In the genomic region with DNA sequence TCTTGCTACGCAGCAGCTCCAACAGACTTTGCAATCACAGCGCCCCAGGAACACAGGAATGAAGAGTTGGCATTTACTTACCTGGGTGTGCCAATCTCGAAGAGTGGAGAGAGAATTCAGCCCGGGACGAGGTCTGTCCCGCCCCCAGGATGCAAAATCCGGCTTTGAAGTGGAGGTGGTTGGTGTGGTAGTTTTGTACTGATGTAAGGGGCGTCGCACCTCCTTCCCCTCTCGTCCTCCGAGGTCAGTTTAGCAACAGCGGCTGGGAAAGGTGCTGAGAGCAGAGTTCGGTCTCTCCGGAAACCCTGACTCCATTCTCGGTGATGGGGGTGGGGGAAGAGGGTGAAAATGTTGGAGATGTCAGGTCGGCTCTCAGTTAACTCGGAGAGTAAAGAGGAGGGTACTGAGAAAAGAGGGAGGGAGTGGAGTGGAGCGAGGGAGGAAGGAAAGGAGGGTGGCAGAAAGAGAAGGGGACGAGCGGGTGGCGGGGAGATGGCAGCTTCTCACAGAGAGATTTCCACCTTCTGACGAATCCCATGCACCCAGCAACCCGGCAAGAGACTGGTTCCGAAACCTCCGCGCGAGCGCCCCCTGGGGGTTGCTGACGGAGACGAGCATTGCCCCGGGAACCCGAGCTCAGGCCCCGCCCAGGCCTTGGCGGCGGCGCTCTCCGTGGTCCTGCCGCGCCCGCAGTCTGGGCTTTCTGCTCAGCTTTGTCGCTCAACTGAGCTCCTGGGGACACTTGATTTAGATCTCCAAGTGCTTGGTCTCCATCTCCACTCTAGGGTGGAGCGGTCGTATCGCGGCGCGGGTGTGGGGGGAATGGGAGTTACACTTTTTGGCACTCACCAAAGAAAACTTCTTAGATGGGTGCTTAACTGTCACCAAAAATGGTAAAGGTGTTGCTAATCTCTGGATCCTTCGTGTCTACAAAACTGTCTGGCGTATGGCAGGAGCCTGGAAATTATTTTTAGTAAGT, we compare ENCODE assay signal across 1 cellular context.
TF ChIP-seq lines count a peak whose summit lies in the region.

A gene (minus strand): TSS at position 529 of the 979 bp plus-strand sequence.

TF ChIP-seq in HepG2, 621 proteins besides CTCF, POLR2A, EP300 and RAD21 (continued from another document and continues in another):
- TF ChIP-seq, protein P1, sequence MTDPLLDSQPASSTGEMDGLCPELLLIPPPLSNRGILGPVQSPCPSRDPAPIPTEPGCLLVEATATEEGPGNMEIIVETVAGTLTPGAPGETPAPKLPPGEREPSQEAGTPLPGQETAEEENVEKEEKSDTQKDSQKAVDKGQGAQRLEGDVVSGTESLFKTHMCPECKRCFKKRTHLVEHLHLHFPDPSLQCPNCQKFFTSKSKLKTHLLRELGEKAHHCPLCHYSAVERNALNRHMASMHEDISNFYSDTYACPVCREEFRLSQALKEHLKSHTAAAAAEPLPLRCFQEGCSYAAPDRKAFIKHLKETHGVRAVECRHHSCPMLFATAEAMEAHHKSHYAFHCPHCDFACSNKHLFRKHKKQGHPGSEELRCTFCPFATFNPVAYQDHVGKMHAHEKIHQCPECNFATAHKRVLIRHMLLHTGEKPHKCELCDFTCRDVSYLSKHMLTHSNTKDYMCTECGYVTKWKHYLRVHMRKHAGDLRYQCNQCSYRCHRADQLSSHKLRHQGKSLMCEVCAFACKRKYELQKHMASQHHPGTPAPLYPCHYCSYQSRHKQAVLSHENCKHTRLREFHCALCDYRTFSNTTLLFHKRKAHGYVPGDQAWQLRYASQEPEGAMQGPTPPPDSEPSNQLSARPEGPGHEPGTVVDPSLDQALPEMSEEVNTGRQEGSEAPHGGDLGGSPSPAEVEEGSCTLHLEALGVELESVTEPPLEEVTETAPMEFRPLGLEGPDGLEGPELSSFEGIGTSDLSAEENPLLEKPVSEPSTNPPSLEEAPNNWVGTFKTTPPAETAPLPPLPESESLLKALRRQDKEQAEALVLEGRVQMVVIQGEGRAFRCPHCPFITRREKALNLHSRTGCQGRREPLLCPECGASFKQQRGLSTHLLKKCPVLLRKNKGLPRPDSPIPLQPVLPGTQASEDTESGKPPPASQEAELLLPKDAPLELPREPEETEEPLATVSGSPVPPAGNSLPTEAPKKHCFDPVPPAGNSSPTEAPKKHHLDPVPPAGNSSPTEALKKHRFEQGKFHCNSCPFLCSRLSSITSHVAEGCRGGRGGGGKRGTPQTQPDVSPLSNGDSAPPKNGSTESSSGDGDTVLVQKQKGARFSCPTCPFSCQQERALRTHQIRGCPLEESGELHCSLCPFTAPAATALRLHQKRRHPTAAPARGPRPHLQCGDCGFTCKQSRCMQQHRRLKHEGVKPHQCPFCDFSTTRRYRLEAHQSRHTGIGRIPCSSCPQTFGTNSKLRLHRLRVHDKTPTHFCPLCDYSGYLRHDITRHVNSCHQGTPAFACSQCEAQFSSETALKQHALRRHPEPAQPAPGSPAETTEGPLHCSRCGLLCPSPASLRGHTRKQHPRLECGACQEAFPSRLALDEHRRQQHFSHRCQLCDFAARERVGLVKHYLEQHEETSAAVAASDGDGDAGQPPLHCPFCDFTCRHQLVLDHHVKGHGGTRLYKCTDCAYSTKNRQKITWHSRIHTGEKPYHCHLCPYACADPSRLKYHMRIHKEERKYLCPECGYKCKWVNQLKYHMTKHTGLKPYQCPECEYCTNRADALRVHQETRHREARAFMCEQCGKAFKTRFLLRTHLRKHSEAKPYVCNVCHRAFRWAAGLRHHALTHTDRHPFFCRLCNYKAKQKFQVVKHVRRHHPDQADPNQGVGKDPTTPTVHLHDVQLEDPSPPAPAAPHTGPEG (CRISPR knock-in tag; IDR thresholded peaks at IDR 0.05), result 0 out of 2 replicates have a peak, but pooled peaks have one; percentile 57
- TF ChIP-seq SALL1 (CRISPR knock-in tag; IDR thresholded peaks at IDR 0.05), result peak; percentile 87
- peak; percentile 94 for TF ChIP-seq ZSCAN9 (CRISPR knock-in tag; IDR thresholded peaks at IDR 0.05; ENCODE audit: borderline replicate concordance)
- TF ChIP-seq GLI4 (CRISPR knock-in tag; IDR thresholded peaks at IDR 0.05; ENCODE audit: borderline replicate concordance), result no peak
- TF ChIP-seq ZBTB20 (CRISPR knock-in tag; IDR thresholded peaks at IDR 0.05; ENCODE audit: borderline replicate concordance, low read depth), result peak; percentile 82; the same call in 1 of the 2 replicates
- TF ChIP-seq ZNF317 (CRISPR knock-in tag; IDR thresholded peaks at IDR 0.05), result 0 out of 2 replicates have a peak, but pooled peaks have one; percentile 63
- TF ChIP-seq, protein P2, sequence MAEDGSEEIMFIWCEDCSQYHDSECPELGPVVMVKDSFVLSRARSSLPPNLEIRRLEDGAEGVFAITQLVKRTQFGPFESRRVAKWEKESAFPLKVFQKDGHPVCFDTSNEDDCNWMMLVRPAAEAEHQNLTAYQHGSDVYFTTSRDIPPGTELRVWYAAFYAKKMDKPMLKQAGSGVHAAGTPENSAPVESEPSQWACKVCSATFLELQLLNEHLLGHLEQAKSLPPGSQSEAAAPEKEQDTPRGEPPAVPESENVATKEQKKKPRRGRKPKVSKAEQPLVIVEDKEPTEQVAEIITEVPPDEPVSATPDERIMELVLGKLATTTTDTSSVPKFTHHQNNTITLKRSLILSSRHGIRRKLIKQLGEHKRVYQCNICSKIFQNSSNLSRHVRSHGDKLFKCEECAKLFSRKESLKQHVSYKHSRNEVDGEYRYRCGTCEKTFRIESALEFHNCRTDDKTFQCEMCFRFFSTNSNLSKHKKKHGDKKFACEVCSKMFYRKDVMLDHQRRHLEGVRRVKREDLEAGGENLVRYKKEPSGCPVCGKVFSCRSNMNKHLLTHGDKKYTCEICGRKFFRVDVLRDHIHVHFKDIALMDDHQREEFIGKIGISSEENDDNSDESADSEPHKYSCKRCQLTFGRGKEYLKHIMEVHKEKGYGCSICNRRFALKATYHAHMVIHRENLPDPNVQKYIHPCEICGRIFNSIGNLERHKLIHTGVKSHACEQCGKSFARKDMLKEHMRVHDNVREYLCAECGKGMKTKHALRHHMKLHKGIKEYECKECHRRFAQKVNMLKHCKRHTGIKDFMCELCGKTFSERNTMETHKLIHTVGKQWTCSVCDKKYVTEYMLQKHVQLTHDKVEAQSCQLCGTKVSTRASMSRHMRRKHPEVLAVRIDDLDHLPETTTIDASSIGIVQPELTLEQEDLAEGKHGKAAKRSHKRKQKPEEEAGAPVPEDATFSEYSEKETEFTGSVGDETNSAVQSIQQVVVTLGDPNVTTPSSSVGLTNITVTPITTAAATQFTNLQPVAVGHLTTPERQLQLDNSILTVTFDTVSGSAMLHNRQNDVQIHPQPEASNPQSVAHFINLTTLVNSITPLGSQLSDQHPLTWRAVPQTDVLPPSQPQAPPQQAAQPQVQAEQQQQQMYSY (CRISPR knock-in tag; IDR thresholded peaks at IDR 0.05), result peak; percentile 55; the same call in 1 of the 2 replicates
- TF ChIP-seq ZNF180 (CRISPR knock-in tag; IDR thresholded peaks at IDR 0.05; ENCODE audit: borderline replicate concordance, low read depth), result no peak
- peak; percentile 85 for TF ChIP-seq KLF6 (CRISPR knock-in tag; IDR thresholded peaks at IDR 0.05)
- TF ChIP-seq, protein P3, sequence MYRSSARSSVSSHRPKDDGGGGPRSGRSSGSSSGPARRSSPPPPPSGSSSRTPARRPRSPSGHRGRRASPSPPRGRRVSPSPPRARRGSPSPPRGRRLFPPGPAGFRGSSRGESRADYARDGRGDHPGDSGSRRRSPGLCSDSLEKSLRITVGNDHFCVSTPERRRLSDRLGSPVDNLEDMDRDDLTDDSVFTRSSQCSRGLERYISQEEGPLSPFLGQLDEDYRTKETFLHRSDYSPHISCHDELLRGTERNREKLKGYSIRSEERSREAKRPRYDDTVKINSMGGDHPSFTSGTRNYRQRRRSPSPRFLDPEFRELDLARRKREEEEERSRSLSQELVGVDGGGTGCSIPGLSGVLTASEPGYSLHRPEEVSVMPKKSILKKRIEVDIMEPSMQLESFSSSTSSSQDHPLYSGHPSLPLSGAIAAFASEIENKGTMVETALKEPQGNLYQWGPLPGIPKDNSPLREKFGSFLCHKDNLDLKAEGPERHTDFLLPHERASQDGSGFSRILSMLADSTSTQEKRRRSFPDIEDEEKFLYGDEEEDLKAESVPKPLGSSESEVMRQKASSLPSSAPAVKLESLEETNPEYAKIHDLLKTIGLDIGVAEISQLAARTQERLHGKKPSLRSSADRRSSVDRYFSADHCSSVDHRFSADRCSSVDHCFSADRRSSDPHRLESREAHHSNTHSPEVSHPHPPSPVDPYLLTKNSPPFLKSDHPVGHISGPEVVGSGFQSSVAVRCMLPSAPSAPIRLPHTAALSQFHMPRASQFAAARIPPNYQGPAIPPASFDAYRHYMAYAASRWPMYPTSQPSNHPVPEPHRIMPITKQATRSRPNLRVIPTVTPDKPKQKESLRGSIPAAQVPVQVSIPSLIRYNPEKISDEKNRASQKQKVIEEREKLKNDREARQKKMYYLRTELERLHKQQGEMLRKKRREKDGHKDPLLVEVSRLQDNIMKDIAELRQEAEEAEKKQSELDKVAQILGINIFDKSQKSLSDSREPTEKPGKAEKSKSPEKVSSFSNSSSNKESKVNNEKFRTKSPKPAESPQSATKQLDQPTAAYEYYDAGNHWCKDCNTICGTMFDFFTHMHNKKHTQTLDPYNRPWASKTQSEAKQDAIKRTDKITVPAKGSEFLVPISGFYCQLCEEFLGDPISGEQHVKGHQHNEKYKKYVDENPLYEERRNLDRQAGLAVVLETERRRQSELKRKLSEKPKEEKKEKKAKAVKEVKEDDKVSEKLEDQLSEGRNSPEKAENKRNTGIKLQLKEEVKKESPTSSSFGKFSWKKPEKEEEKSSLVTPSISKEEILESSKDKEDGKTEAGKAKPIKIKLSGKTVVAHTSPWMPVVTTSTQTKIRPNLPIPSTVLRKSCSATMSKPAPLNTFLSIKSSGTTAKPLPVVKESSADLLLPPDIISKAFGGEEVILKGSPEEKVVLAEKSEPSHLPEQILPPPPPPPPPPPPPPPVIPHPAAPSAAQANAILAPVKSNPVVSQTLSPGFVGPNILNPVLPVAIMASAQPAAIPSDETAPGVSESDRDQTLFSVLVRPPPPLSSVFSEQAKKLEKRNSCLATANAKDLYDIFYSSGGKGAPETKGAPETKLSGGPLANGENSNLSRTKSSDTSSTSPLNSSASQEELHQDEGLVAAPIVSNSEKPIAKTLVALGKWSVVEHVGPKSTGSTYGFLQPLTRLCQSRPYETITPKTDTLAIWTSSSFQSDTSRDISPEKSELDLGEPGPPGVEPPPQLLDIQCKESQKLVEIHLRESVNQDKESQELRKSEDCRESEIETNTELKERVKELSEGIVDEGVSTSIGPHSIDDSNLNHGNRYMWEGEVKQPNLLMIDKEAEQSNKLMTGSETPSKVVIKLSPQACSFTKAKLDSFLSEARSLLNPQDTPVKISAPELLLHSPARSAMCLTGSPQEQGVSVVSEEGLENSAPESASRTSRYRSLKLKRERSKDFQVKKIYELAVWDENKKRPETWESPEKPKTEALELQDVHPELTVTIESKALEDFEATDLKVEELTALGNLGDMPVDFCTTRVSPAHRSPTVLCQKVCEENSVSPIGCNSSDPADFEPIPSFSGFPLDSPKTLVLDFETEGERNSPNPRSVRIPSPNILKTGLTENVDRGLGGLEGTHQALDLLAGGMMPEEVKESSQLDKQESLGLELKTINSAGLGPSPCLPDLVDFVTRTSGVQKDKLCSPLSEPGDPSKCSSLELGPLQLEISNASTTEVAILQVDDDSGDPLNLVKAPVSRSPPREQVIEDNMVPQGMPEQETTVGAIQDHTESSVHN (CRISPR knock-in tag; IDR thresholded peaks at IDR 0.05), result peak; percentile 57; the same call in 1 of the 2 replicates
- no peak for TF ChIP-seq NFIB (CRISPR knock-in tag; IDR thresholded peaks at IDR 0.05; ENCODE audit: borderline replicate concordance)
- TF ChIP-seq, protein P4, sequence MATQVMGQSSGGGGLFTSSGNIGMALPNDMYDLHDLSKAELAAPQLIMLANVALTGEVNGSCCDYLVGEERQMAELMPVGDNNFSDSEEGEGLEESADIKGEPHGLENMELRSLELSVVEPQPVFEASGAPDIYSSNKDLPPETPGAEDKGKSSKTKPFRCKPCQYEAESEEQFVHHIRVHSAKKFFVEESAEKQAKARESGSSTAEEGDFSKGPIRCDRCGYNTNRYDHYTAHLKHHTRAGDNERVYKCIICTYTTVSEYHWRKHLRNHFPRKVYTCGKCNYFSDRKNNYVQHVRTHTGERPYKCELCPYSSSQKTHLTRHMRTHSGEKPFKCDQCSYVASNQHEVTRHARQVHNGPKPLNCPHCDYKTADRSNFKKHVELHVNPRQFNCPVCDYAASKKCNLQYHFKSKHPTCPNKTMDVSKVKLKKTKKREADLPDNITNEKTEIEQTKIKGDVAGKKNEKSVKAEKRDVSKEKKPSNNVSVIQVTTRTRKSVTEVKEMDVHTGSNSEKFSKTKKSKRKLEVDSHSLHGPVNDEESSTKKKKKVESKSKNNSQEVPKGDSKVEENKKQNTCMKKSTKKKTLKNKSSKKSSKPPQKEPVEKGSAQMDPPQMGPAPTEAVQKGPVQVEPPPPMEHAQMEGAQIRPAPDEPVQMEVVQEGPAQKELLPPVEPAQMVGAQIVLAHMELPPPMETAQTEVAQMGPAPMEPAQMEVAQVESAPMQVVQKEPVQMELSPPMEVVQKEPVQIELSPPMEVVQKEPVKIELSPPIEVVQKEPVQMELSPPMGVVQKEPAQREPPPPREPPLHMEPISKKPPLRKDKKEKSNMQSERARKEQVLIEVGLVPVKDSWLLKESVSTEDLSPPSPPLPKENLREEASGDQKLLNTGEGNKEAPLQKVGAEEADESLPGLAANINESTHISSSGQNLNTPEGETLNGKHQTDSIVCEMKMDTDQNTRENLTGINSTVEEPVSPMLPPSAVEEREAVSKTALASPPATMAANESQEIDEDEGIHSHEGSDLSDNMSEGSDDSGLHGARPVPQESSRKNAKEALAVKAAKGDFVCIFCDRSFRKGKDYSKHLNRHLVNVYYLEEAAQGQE (IDR thresholded peaks at IDR 0.05; ENCODE audit: borderline replicate concordance in 1 of 2, low read depth in 1 of 2, low read length in 2 of 2), result peak; percentile 99
- TF ChIP-seq ZNF143 (CRISPR knock-in tag; IDR thresholded peaks at IDR 0.05), result 0 out of 2 replicates have a peak, but pooled peaks have one; percentile 28
- TF ChIP-seq, protein P5, sequence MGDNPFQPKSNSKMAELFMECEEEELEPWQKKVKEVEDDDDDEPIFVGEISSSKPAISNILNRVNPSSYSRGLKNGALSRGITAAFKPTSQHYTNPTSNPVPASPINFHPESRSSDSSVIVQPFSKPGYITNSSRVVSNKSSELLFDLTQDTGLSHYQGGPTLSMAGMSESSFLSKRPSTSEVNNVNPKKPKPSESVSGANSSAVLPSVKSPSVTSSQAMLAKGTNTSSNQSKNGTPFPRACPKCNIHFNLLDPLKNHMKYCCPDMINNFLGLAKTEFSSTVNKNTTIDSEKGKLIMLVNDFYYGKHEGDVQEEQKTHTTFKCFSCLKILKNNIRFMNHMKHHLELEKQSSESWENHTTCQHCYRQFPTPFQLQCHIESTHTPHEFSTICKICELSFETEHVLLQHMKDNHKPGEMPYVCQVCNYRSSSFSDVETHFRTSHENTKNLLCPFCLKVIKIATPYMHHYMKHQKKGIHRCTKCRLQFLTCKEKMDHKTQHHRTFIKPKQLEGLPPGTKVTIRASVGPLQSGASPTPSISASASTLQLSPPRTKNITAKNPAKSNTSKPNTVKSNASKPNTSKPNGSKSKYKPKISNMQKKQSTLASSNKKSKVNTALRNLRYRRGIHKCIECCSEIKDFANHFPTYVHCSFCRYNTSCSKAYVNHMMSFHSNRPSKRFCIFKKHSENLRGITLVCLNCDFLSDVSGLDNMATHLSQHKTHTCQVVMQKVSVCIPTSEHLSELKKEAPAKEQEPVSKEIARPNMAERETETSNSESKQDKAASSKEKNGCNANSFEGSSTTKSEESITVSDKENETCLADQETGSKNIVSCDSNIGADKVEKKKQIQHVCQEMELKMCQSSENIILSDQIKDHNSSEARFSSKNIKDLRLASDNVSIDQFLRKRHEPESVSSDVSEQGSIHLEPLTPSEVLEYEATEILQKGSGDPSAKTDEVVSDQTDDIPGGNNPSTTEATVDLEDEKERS (CRISPR knock-in tag; IDR thresholded peaks at IDR 0.05), result 0 out of 2 replicates have a peak, but pooled peaks have one; percentile 28
- 0 out of 2 replicates have a peak, but pooled peaks have one; percentile 53 for TF ChIP-seq ZNF263 (CRISPR knock-in tag; IDR thresholded peaks at IDR 0.05)
- peak; percentile 90 for TF ChIP-seq HOXA5 (CRISPR knock-in tag; IDR thresholded peaks at IDR 0.05)
- peak; percentile 65; the same call in 1 of the 2 replicates for TF ChIP-seq RFXAP (CRISPR knock-in tag; IDR thresholded peaks at IDR 0.05; ENCODE audit: borderline replicate concordance)
- peak; percentile 36; the same call in 1 of the 2 replicates for TF ChIP-seq ZNF33B (CRISPR knock-in tag; IDR thresholded peaks at IDR 0.05)
